8 cellular contexts compared by ENCODE assay signal in the genomic region with DNA sequence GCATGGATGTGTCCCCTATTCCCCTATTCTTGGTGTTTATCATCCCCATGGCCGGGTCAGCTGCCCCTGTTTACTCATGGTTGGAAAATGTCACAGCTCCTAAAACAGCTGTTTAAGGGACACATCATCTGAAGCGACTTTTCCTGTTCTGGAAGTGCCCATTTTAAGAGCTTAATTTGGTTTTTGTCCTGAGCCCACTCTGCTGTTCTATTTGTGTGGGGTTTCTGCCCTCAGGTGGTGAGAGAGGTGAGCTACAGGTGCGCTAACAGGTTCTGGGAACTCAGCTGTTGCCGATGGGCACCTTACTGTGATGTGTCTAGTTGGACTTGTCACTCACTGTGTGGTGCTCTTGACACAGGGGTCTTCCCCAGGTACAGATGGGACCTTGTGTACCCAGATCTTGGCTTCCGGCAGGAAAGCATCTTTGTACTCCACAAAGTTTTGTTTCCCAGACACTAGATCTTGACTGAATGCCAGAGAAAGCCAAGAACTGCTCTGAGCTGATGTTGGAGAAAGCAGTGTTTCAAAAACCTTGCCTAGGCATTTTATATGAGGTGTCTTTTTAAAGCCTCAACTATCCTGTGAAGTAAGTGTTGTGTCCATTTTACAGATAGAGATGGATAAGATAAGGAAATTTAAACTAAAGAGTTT. TPM values are rescaled to one million over a fixed set of nuclear protein-coding genes. Genes with fewer than 3 reads are reported as not detected.
DNase-seq lines count a peak whose midpoint lies in the region; ATAC-seq, FAIRE-seq and TF ChIP-seq lines count a peak whose summit lies in the region.

No MANE protein-coding gene starts in this region.

- TF ChIP-seq CTCF in AG09309 (IDR thresholded peaks at IDR 0.05; ENCODE audit: control insufficient read depth, insufficient read depth, low read depth, low read length, missing control alignments): peak; percentile 63
- TF ChIP-seq CTCF in GM06990 (IDR thresholded peaks at IDR 0.05; ENCODE audit: insufficient read depth, low read length, poor library complexity, severe bottlenecking): peak; percentile 77

- no peaks in the 10 kb centered on the region for H3K36me3 Mint-ChIP-seq in memory B cell

- H3K4me3 ChIP-seq in AG09309 (ENCODE audit: control insufficient read depth, low read depth, low read length) (no peak overlapping the region), GM06990 (replicated peaks; ENCODE audit: low read depth, low read length) (no peak overlapping the region)

- DNase-seq in AG09309 (ENCODE audit: low read depth) (no peak), GM06990 (ENCODE audit: extremely low read depth, insufficient read length) (no peak), NCI-H345 treated with DMSO at 0.1 percent for 48 hours (lab: John Stamatoyannopoulos, UW; ENCODE audit: unreplicated experiment) (peak; percentile 18), astrocyte of the hippocampus (ENCODE audit: low read depth, low spot score) (peak; percentile 76), memory B cell (ENCODE audit: low spot score in 2 of 2) (peak; percentile 37 to 54), frontal cortex (ENCODE audit: low spot score in 2 of 2) (no peak)

- H3K27ac Mint-ChIP-seq in memory B cell: no peak overlapping the region

- no peaks in the 10 kb centered on the region for H3K36me3 ChIP-seq in GM06990 (ENCODE audit: control insufficient read depth, insufficient read depth, low read length)

- H3K4me1 Mint-ChIP-seq in memory B cell: peaks cover 14% of the 10 kb centered on the region

- H3K27me3 ChIP-seq in GM06990 (replicated peaks; ENCODE audit: control insufficient read depth, insufficient read depth, low read length): peaks cover 2% of the 10 kb centered on the region

- H3K27me3 Mint-ChIP-seq in memory B cell: no peaks in the 10 kb centered on the region

- FAIRE-seq in frontal cortex (lab: Jason Lieb, UNC): no peak

- ATAC-seq in memory B cell (ENCODE audit: low read depth): peak; percentile 61
- no peak for ATAC-seq in HG02678 (IDR thresholded peaks at IDR 0.05; ENCODE audit: unreplicated experiment)
- no peak for ATAC-seq in HG02885 (IDR thresholded peaks at IDR 0.05; ENCODE audit: poor library complexity, unreplicated experiment)

- H3K9me3 Mint-ChIP-seq in memory B cell: no peaks in the 10 kb centered on the region

- no peak overlapping the region for H3K4me3 Mint-ChIP-seq in memory B cell

RNA-seq across cellular contexts. Expression of gene CD1D, which starts 59.0 kb away (rescaled TPM):
- 0.41 TPM for total RNA-seq in frontal cortex

Comparison
In these comparisons a context has a peak if more than half of its experiments do, and no peak if none do; other contexts are left out.
1. DNase-seq: peak in NCI-H345 treated with DMSO at 0.1 percent for 48 hours (single experiment), astrocyte of the hippocampus (single experiment) and memory B cell (2 of 2); none in AG09309 (single experiment), GM06990 (single experiment) and frontal cortex (0 of 2).